ENCODE assay signal across 13 cellular contexts in genomic region chr4:102429553-102429952, GRCh38.
A peak's percentile ranks its signal among the peaks of the same experiment; 100 is the strongest.
DNase-seq lines count a peak whose midpoint lies in the region; ATAC-seq lines count a peak whose summit lies in the region.
"Had no signal": no experiment of that assay in that cellular context is flagged by ENCODE, and none has a peak within 500 bp of the region (broad histone marks: within the 10 kb centered on the region; RNA-seq: fewer than 3 reads in every experiment).

No MANE protein-coding gene starts in this region.

- H3K4me3 Mint-ChIP-seq in activated T-helper 1 cell treated with anti-CD3 and anti-CD28 coated beads, Interleukin-12 subunit alpha, Interleukin-12 subunit beta, Interleukin-2, Interleukin-4 antibody, amounts not matched to agents 30 ng/mL and 10 ng/mL and 1 ng/mL, durations not matched to agents 14 hours and 24 hours and 36 hours: peak overlapping the region; percentile 36
- peak overlapping the region in 4 of 5 donors; percentile 19 to 52 (median 30) for H3K4me3 Mint-ChIP-seq in immature natural killer cell

- H3K36me3 Mint-ChIP-seq in activated T-helper 1 cell treated with anti-CD3 and anti-CD28 coated beads, Interleukin-12 subunit alpha, Interleukin-12 subunit beta, Interleukin-2, Interleukin-4 antibody, amounts not matched to agents 30 ng/mL and 10 ng/mL and 1 ng/mL, durations not matched to agents 14 hours and 24 hours and 36 hours (ENCODE audit: low read depth): peaks cover 3% of the 10 kb centered on the region
- no peaks in the 10 kb centered on the region for H3K36me3 Mint-ChIP-seq in immature natural killer cell
- H3K36me3 Mint-ChIP-seq: memory B cell had no signal

- H3K9me3 Mint-ChIP-seq in activated T-helper 1 cell treated with anti-CD3 and anti-CD28 coated beads, Interleukin-12 subunit alpha, Interleukin-12 subunit beta, Interleukin-2, Interleukin-4 antibody, amounts not matched to agents 30 ng/mL and 10 ng/mL and 1 ng/mL, durations not matched to agents 14 hours and 24 hours and 36 hours: no peaks in the 10 kb centered on the region
- H3K9me3 Mint-ChIP-seq in immature natural killer cell: no peaks in the 10 kb centered on the region

- peaks cover 7% of the 10 kb centered on the region for H3K4me1 ChIP-seq in ACC112 (ENCODE audit: control insufficient read depth, insufficient read depth, low read length, unreplicated experiment)

- peaks cover 15% of the 10 kb centered on the region for H3K4me1 Mint-ChIP-seq in activated T-helper 1 cell treated with anti-CD3 and anti-CD28 coated beads, Interleukin-12 subunit alpha, Interleukin-12 subunit beta, Interleukin-2, Interleukin-4 antibody, amounts not matched to agents 30 ng/mL and 10 ng/mL and 1 ng/mL, durations not matched to agents 14 hours and 24 hours and 36 hours (ENCODE audit: low read depth)
- H3K4me1 Mint-ChIP-seq in immature natural killer cell: peaks cover 8% of the 10 kb centered on the region in 2 donors
- H3K4me1 Mint-ChIP-seq: memory B cell had no signal

- no peaks in the 10 kb centered on the region for H3K36me3 ChIP-seq in ACC112 (ENCODE audit: insufficient read depth, low read length)

- intact Hi-C loops in activated T-helper 1 cell treated with anti-CD3 and anti-CD28 coated beads, Interleukin-12 subunit alpha, Interleukin-12 subunit beta, Interleukin-2, Interleukin-4 antibody, amounts not matched to agents 30 ng/mL and 10 ng/mL and 1 ng/mL, durations not matched to agents 14 hours and 24 hours and 36 hours (cut with micrococcal nuclease): no loop called here
- intact Hi-C loops in sciatic nerve (cut with DNase I): no loop called here

- no peaks in the 10 kb centered on the region for H3K27me3 ChIP-seq in ACC112 (ENCODE audit: insufficient read depth, low read length)

- H3K27me3 Mint-ChIP-seq in activated T-helper 1 cell treated with anti-CD3 and anti-CD28 coated beads, Interleukin-12 subunit alpha, Interleukin-12 subunit beta, Interleukin-2, Interleukin-4 antibody, amounts not matched to agents 30 ng/mL and 10 ng/mL and 1 ng/mL, durations not matched to agents 14 hours and 24 hours and 36 hours (ENCODE audit: insufficient read depth): peaks cover 5% of the 10 kb centered on the region
- H3K27me3 Mint-ChIP-seq in immature natural killer cell (ENCODE audit: low read depth in 3 of 3): peaks cover 1 to 8% (median 2%) of the 10 kb centered on the region in 3 donors
- H3K27me3 Mint-ChIP-seq: memory B cell had no signal

- peak; percentile 74 for DNase-seq in H4 (ENCODE audit: low spot score)
- no peak for DNase-seq in activated T-helper 1 cell treated with anti-CD3 and anti-CD28 coated beads, Interleukin-12 subunit alpha, Interleukin-12 subunit beta, Interleukin-2, Interleukin-4 antibody, amounts not matched to agents 30 ng/mL and 10 ng/mL and 1 ng/mL, durations not matched to agents 14 hours and 24 hours and 36 hours (ENCODE audit: low spot score)
- no peak for DNase-seq in immature natural killer cell
- no peak for DNase-seq in nucleus accumbens (lab: John Stamatoyannopoulos, UW)
- DNase-seq in sciatic nerve (ENCODE audit: low spot score): no peak
- DNase-seq in activated CD4-positive, CD25-positive, alpha-beta regulatory T cell (lab: John Stamatoyannopoulos, UW): no peak
- DNase-seq: activated gamma-delta T cell treated with Interleukin-2 at 50 U/mL for 16 hours, NCI-H69, substantia nigra had no signal

- H2AFZ ChIP-seq in ACC112 (ENCODE audit: low read length, unreplicated experiment): peak overlapping the region; percentile 52

- H3K27ac Mint-ChIP-seq in activated T-helper 1 cell treated with anti-CD3 and anti-CD28 coated beads, Interleukin-12 subunit alpha, Interleukin-12 subunit beta, Interleukin-2, Interleukin-4 antibody, amounts not matched to agents 30 ng/mL and 10 ng/mL and 1 ng/mL, durations not matched to agents 14 hours and 24 hours and 36 hours: no peak overlapping the region
- peak overlapping the region in 1 of 6 donors; percentile 38 for H3K27ac Mint-ChIP-seq in immature natural killer cell
- H3K27ac Mint-ChIP-seq: memory B cell had no signal

- H3K27ac ChIP-seq in ACC112 (ENCODE audit: low read depth, low read length): peak overlapping the region; percentile 82
- H3K27ac ChIP-seq: KMS-11 had no signal

- H3K4me3 ChIP-seq in ACC112 (ENCODE audit: low read depth, low read length): peak overlapping the region; percentile 95

- peaks cover 3% of the 10 kb centered on the region for H3K79me2 ChIP-seq in ACC112 (ENCODE audit: control insufficient read depth, insufficient read depth, low read length, unreplicated experiment)

- ATAC-seq in sciatic nerve (no peak), GM18519 (IDR thresholded peaks at IDR 0.05; ENCODE audit: low FRiP score, unreplicated experiment) (no peak)
